ENCODE assay signal across 9 cellular contexts in the genomic region with DNA sequence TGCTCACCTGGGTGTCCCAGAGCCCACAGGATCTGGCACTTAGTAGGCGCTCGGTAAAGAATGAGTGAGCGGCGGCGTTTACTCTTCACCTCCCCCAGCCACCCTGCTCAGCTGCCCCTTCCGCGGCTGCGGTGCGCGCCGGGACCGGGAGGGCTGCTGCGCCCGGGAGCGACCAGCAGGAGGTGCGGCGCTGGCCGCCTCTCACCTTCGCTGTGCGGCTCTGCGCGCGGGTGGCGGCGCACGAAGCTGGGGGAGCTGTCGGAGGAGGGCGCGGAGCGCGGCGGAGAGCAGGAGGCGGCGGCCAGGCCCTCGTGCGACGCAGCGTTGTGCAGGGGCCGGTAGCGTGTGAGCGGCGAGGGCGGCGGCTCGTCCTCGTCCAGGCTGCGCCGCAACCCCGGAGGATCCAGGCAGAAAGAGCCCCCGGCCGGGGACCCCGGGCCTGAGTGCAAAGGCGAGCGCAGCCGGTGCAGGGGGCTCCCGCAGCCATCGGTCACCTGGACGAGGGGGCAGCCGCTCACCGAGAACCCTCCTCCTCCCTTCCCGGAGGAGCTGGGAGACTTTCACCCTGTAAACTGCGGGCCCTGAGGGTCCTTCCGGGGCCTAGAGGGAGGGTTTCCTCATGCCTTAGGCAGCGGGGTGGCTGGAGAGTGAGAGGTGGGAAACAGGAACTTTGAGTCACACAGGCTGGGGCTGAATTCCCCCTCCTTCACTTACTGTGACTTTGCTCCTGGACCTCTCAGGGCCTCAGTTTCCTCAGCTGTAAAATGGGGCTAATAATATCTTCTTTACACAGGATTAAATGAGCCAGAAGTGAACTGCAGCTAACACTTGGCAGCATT. TPM values are rescaled to one million over a fixed set of nuclear protein-coding genes. Genes with fewer than 3 reads are reported as not detected.
A peak's percentile ranks its signal among the peaks of the same experiment; 100 is the strongest.
DNase-seq lines count a peak whose midpoint lies in the region; ATAC-seq and TF ChIP-seq lines count a peak whose summit lies in the region.
"Had no signal": no experiment of that assay in that cellular context is flagged by ENCODE, and none has a peak within 500 bp of the region (broad histone marks: within the 10 kb centered on the region; RNA-seq: fewer than 3 reads in every experiment).

No MANE protein-coding gene starts in this region.

- peak in 3 of 4 experiments; percentile 21 to 61 (median 32) for DNase-seq in activated naive CD4-positive, alpha-beta T cell (lab: John Stamatoyannopoulos, UW)
- peak; percentile 71 to 90 for DNase-seq in cardiac muscle cell (ENCODE audit: low read depth in 1 of 2, low spot score in 1 of 2)
- DNase-seq in gastrocnemius medialis, result no peak
- no peak for DNase-seq in cortex of kidney (lab: John Stamatoyannopoulos, UW)
- DNase-seq in superior temporal gyrus (ENCODE audit: extremely low spot score), result no peak

- in situ Hi-C loops in gastrocnemius medialis (cut with MboI; ENCODE audit: low sequenced_read_pairs in 4 of 4), result no loop called here

- H3K27ac ChIP-seq in OCI-LY1 (ENCODE audit: low read depth, low read length, poor library complexity, severe bottlenecking) (no peak overlapping the region), cardiac muscle cell (no peak overlapping the region), gastrocnemius medialis (peak overlapping the region in 3 of 4 donors; percentile 30 to 37 (median 36))

- H4K20me1 ChIP-seq in OCI-LY1 (ENCODE audit: insufficient read depth, low read length), result no peaks in the 10 kb centered on the region

- H3K27me3 ChIP-seq in OCI-LY1 (ENCODE audit: insufficient read depth, low read length), result no peaks in the 10 kb centered on the region
- no peaks in the 10 kb centered on the region for H3K27me3 ChIP-seq in cardiac muscle cell
- no peaks in the 10 kb centered on the region for H3K27me3 ChIP-seq in gastrocnemius medialis

- ATAC-seq in GM18867 (IDR thresholded peaks at IDR 0.05; ENCODE audit: unreplicated experiment), result peak; percentile 52
- ATAC-seq in gastrocnemius medialis, result peak; percentile 27 to 48
- ATAC-seq in HG03378 (IDR thresholded peaks at IDR 0.05; ENCODE audit: unreplicated experiment), result no peak

- H2AFZ ChIP-seq in OCI-LY1 (ENCODE audit: low read length), result no peak overlapping the region

- H3F3A ChIP-seq in OCI-LY1 (ENCODE audit: insufficient read depth, low read length), result no peaks in the 10 kb centered on the region

- no peaks in the 10 kb centered on the region for H3K9me3 ChIP-seq in OCI-LY1 (ENCODE audit: low read length)
- H3K9me3 ChIP-seq in cardiac muscle cell (ENCODE audit: low read depth), result no peaks in the 10 kb centered on the region
- no peaks in the 10 kb centered on the region for H3K9me3 ChIP-seq in gastrocnemius medialis

- intact Hi-C loops in gastrocnemius medialis (cut with DNase I; ENCODE audit: low total_unique reads), result loop anchor here (1.0 kb wide), 1 partner anchor 44 kb away; no protein-coding TSS in a partner anchor

- TF ChIP-seq POLR2A in gastrocnemius medialis (IDR thresholded peaks at IDR 0.05), result peak in 1 of 2 donors; percentile 11

- no peak overlapping the region for H3K4me2 ChIP-seq in OCI-LY1 (ENCODE audit: low read length)

- no peaks in the 10 kb centered on the region for H3K79me2 ChIP-seq in OCI-LY1 (ENCODE audit: insufficient read depth, low read length)

- H3K9ac ChIP-seq in OCI-LY1 (ENCODE audit: low read length), result no peak overlapping the region

- H3K4me3 ChIP-seq in OCI-LY1 (ENCODE audit: low read depth, low read length, poor library complexity, severe bottlenecking) (no peak overlapping the region), cardiac muscle cell (peak overlapping the region; percentile 1), gastrocnemius medialis (peak overlapping the region in 2 of 4 donors; percentile 3 to 35)

- H3K4me1 ChIP-seq in OCI-LY1 (ENCODE audit: insufficient read depth, low read length, severe bottlenecking), result no peaks in the 10 kb centered on the region
- peaks cover 9% of the 10 kb centered on the region for H3K4me1 ChIP-seq in cardiac muscle cell (ENCODE audit: low read depth)
- H3K4me1 ChIP-seq in gastrocnemius medialis, result peaks cover 9 to 31% of the 10 kb centered on the region in 2 donors

- TF ChIP-seq CTCF in OCI-LY1 (IDR thresholded peaks at IDR 0.05; ENCODE audit: low read length) (peak; percentile 40), cardiac muscle cell (IDR thresholded peaks at IDR 0.05; ENCODE audit: low read depth, low read length) (peak; percentile 65), gastrocnemius medialis (IDR thresholded peaks at IDR 0.05 in 4 of 5, conservative IDR thresholded peaks at IDR 0.05 in 1 of 5) (peak; percentile 59 to 81 (median 72))

- H3K9me2 ChIP-seq in OCI-LY1 (ENCODE audit: low read depth, low read length), result no peaks in the 10 kb centered on the region

- H3K36me3 ChIP-seq in OCI-LY1 (ENCODE audit: insufficient read depth, low read length), result no peaks in the 10 kb centered on the region
- H3K36me3 ChIP-seq in cardiac muscle cell, result no peaks in the 10 kb centered on the region
- no peaks in the 10 kb centered on the region for H3K36me3 ChIP-seq in gastrocnemius medialis

RNA-seq across cellular contexts. Expression of a gene that starts 12.5 kb away (rescaled TPM):
- total RNA-seq in cardiac muscle cell (1.2 and 2.8 TPM in 2 replicates), gastrocnemius medialis (1 to 10 TPM in 1 of 4 donors, under 1 TPM in 2, not detected in 1; 0.04 to 3.8 (median 0.31) TPM)
- polyA plus RNA-seq in cardiac muscle cell, result 2.0 and 2.5 TPM in 2 replicates

RNA-seq across cellular contexts. Expression of a gene that starts 22.3 kb away (rescaled TPM):
- total RNA-seq in cardiac muscle cell (79.5 and 88.5 TPM in 2 replicates), gastrocnemius medialis (100 to 1,000 TPM; 111 to 335 (median 124) TPM)
- polyA plus RNA-seq in cardiac muscle cell, result 146 and 156 TPM in 2 replicates

RNA-seq across cellular contexts. Expression of a gene that starts 33.1 kb away (rescaled TPM):
- total RNA-seq in cardiac muscle cell, result 45.6 and 59.4 TPM in 2 replicates
- 6.0 and 6.2 TPM in 2 replicates for polyA plus RNA-seq in cardiac muscle cell
- 10 to 100 TPM in 2 of 4 donors, 1 to 10 TPM in 2; 4.7 to 18.8 (median 11.0) TPM for total RNA-seq in gastrocnemius medialis

RNA-seq across cellular contexts. Expression of a gene that starts 48.4 kb away (rescaled TPM):
- 57.5 and 63.3 TPM in 2 replicates for total RNA-seq in cardiac muscle cell
- polyA plus RNA-seq in cardiac muscle cell, result 69.9 and 90.6 TPM in 2 replicates
- 100 to 1,000 TPM; 227 to 385 (median 292) TPM for total RNA-seq in gastrocnemius medialis
- total RNA-seq: activated CD8-positive, alpha-beta memory T cell treated with anti-CD3 and anti-CD28 coated beads for 36 hours had no signal

Comparison
In these comparisons a context has a peak if more than half of its experiments do, and no peak if none do; other contexts are left out.
1. H3K27ac ChIP-seq: peak in gastrocnemius medialis (3 of 4); none in OCI-LY1 (single experiment) and cardiac muscle cell (single experiment).
2. DNase-seq: peak in activated naive CD4-positive, alpha-beta T cell (3 of 4) and cardiac muscle cell (2 of 2); none in gastrocnemius medialis (0 of 2), cortex of kidney (single experiment) and superior temporal gyrus (single experiment).
3. Peak in every context shown above with its lines, with median percentiles within 50 percentile points of each other: CTCF ChIP-seq.